In genomic region chr9:38186372-38187115, GRCh38 we compare ENCODE assay signal across 13 cellular contexts.
DNase-seq lines count a peak whose midpoint lies in the region; FAIRE-seq and TF ChIP-seq lines count a peak whose summit lies in the region.
"Had no signal": no experiment of that assay in that cellular context is flagged by ENCODE, and none has a peak within 500 bp of the region (broad histone marks: within the 10 kb centered on the region; RNA-seq: fewer than 3 reads in every experiment).

No MANE protein-coding gene starts in this region.

- FAIRE-seq in HTR-8/SVneo (lab: Jason Lieb, UNC), result no peak

- DNase-seq in HTR-8/SVneo (ENCODE audit: insufficient read length, low spot score) (peak; percentile 5), astrocyte of the spinal cord (ENCODE audit: low read depth, low spot score) (peak; percentile 6), fibroblast of pulmonary artery (ENCODE audit: low read depth) (peak; percentile 3), COLO829 (ENCODE audit: low spot score) (no peak), NCI-H82 treated with DMSO at 0.1 percent for 48 hours (lab: John Stamatoyannopoulos, UW; ENCODE audit: unreplicated experiment) (no peak), NCI-H774 (lab: John Stamatoyannopoulos, UW) (no peak)
- no peak for DNase-seq in activated naive CD4-positive, alpha-beta T cell treated with Interleukin-2 at 50 U/mL for 16 hours
- DNase-seq: IMR-90, NCI-H146, NCI-H226 had no signal

- no peak overlapping the region for H3K4me3 ChIP-seq in astrocyte of the spinal cord (ENCODE audit: low read depth, low read length)
- H3K4me3 ChIP-seq in fibroblast of pulmonary artery (replicated peaks; ENCODE audit: low read depth, low read length), result no peak overlapping the region
- H3K4me3 ChIP-seq: BLaER1, HAP-1, SK-N-MC had no signal

- TF ChIP-seq CTCF in astrocyte of the spinal cord (IDR thresholded peaks at IDR 0.05; ENCODE audit: low read depth, low read length) (no peak), fibroblast of pulmonary artery (IDR thresholded peaks at IDR 0.05; ENCODE audit: low read length, missing control alignments) (no peak)

- in situ Hi-C loops in astrocyte of the spinal cord (cut with HindIII; ENCODE audit: low sequenced_read_pairs), result no loop called here

Comparison
In these comparisons a context has a peak if more than half of its experiments do, and no peak if none do; other contexts are left out.
1. DNase-seq: peak in HTR-8/SVneo (single experiment), astrocyte of the spinal cord (single experiment) and fibroblast of pulmonary artery (single experiment); none in activated naive CD4-positive, alpha-beta T cell treated with Interleukin-2 at 50 U/mL for 16 hours (single experiment), COLO829 (single experiment), NCI-H82 treated with DMSO at 0.1 percent for 48 hours (single experiment) and NCI-H774 (single experiment).